In the genomic region with DNA sequence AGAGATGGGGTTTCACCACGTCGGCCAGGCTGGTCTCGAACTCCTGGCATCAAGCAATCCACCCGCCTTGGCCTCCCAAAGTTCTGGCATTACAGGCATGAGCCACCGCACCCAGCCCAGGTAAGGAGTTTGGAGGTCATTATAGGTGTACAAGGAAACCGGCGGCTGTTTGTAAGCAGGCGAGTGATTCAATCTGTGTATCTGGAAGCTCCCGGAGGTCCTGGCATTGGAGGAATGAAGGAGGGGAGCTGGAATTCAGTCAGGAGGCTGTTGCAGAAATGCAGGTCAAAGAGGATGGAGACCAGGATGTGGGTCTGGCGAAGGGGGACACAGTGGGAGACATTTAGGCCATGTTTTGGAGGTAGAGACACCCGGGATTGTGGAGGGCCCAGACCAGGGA, we compare ENCODE assay signal across 14 cellular contexts. TPM values are rescaled to one million over a fixed set of nuclear protein-coding genes. Genes with fewer than 3 reads are reported as not detected.
DNase-seq lines count a peak whose midpoint lies in the region; ATAC-seq and TF ChIP-seq lines count a peak whose summit lies in the region.
"Had no signal": no experiment of that assay in that cellular context is flagged by ENCODE, and none has a peak within 500 bp of the region (broad histone marks: within the 10 kb centered on the region; RNA-seq: fewer than 3 reads in every experiment).

No MANE protein-coding gene starts in this region.

- H3K9me3 ChIP-seq in left ventricle myocardium inferior (replicated peaks) (no peaks in the 10 kb centered on the region), fibroblast of lung (ENCODE audit: control insufficient read depth, insufficient read depth, low read depth, low read length) (no peaks in the 10 kb centered on the region), prostate gland (no peaks in the 10 kb centered on the region), aorta (ENCODE audit: control insufficient read depth, low read length) (no peaks in the 10 kb centered on the region)
- H3K9me3 ChIP-seq: mucosa of descending colon had no signal

- H3K4me2 ChIP-seq in fibroblast of lung (ENCODE audit: extremely low read depth, insufficient read depth, low read length): peak overlapping the region; percentile 7

- TF ChIP-seq CTCF in left ventricle myocardium inferior (IDR thresholded peaks at IDR 0.05; ENCODE audit: borderline replicate concordance) (no peak), fibroblast of lung (conservative IDR thresholded peaks at IDR 0.05 in 1 of 2, IDR thresholded peaks at IDR 0.05 in 1 of 2; ENCODE audit: low read depth in 1 of 2, low read length in 2 of 2) (no peak), prostate gland (IDR thresholded peaks at IDR 0.05) (no peak)

- H3K4me3 ChIP-seq in left ventricle myocardium inferior (peak overlapping the region; percentile 15), fibroblast of lung (replicated peaks in 1 of 4; ENCODE audit: control extremely low read depth in 1 of 4, insufficient read depth in 1 of 4, low read depth in 3 of 4, low read length in 4 of 4) (no peak overlapping the region), prostate gland (no peak overlapping the region), aorta (ENCODE audit: low read length in 2 of 2) (no peak overlapping the region)
- H3K4me3 ChIP-seq: mucosa of descending colon had no signal

- no peak overlapping the region for H2AFZ ChIP-seq in fibroblast of lung (ENCODE audit: low read length)

- intact Hi-C loops in left ventricle myocardium inferior (cut with micrococcal nuclease) (no loop called here), left cardiac atrium (cut with DNase I) (no loop called here), prostate gland (cut with DNase I) (loop anchor here (2.0 kb wide), 1 partner anchor 16 kb away; no protein-coding TSS in a partner anchor), aorta (cut with DNase I) (loop anchor here (2.0 to 10.0 kb wide), 2 partner anchors 18 to 1152 kb away; no protein-coding TSS in a partner anchor)

- H3K36me3 ChIP-seq in left ventricle myocardium inferior: no peaks in the 10 kb centered on the region
- no peaks in the 10 kb centered on the region for H3K36me3 ChIP-seq in fibroblast of lung (ENCODE audit: control insufficient read depth, insufficient read depth, low read length)
- H3K36me3 ChIP-seq in prostate gland: no peaks in the 10 kb centered on the region
- H3K36me3 ChIP-seq in aorta (ENCODE audit: control insufficient read depth in 1 of 2, insufficient read depth in 2 of 2, low read length in 1 of 2): no peaks in the 10 kb centered on the region

- no peak overlapping the region for H3K9ac ChIP-seq in fibroblast of lung (ENCODE audit: insufficient read depth, low read length)

- H3K4me1 ChIP-seq in left ventricle myocardium inferior: peaks cover 96% of the 10 kb centered on the region
- peaks cover 49% of the 10 kb centered on the region for H3K4me1 ChIP-seq in fibroblast of lung (ENCODE audit: control insufficient read depth, extremely low read depth, insufficient read depth, low read length)
- peaks cover 43% of the 10 kb centered on the region for H3K4me1 ChIP-seq in prostate gland (replicated peaks)
- peaks cover 0 to 5% of the 10 kb centered on the region in 2 donors for H3K4me1 ChIP-seq in aorta (ENCODE audit: control insufficient read depth in 1 of 2, insufficient read depth in 2 of 2, low read length in 2 of 2)

- H3K79me2 ChIP-seq in fibroblast of lung (ENCODE audit: control insufficient read depth, insufficient read depth, low read length): peaks cover 71% of the 10 kb centered on the region

- H3K27ac ChIP-seq in left ventricle myocardium inferior (replicated peaks) (peak overlapping the region; percentile 94), fibroblast of lung (ENCODE audit: insufficient read depth, low read length) (peak overlapping the region; percentile 40), prostate gland (peak overlapping the region; percentile 82 to 86), aorta (ENCODE audit: low read depth in 1 of 2, low read length in 2 of 2) (peak overlapping the region; percentile 4 to 92)

- no peaks in the 10 kb centered on the region for H3K27me3 ChIP-seq in left ventricle myocardium inferior (ENCODE audit: low read depth)
- no peaks in the 10 kb centered on the region for H3K27me3 ChIP-seq in fibroblast of lung (ENCODE audit: control insufficient read depth, insufficient read depth, low read length)
- H3K27me3 ChIP-seq in prostate gland (replicated peaks; ENCODE audit: insufficient read depth): no peaks in the 10 kb centered on the region
- no peaks in the 10 kb centered on the region for H3K27me3 ChIP-seq in aorta (ENCODE audit: control insufficient read depth in 1 of 2, insufficient read depth in 2 of 2, low read length in 1 of 2)

- 33% methylated on average over 11 of the region's 11 CpGs for WGBS in prostate gland
- WGBS in aorta, 2 donors: 73 to 80% methylated on average over 11 of the region's 11 CpGs

- TF ChIP-seq POLR2A in prostate gland (IDR thresholded peaks at IDR 0.05): no peak

- DNase-seq in left ventricle myocardium inferior (no peak), left cardiac atrium (no peak), fibroblast of lung (ENCODE audit: low read depth in 2 of 2) (no peak), prostate gland (ENCODE audit: low spot score) (no peak), aorta (no peak), DMS53 (lab: John Stamatoyannopoulos, UW) (no peak), MV-4-11 (lab: John Stamatoyannopoulos, UW) (no peak)
- DNase-seq: activated CD4-positive, alpha-beta T cell treated with anti-CD3 and anti-CD28 coated beads for 4 hours; activated effector memory CD4-positive, alpha-beta T cell treated with Interleukin-2 at 50 U/mL for 16 hours; dermis blood vessel endothelial cell; mucosa of descending colon; NCI-H774 had no signal

- ATAC-seq in left cardiac atrium: no peak
- ATAC-seq in aorta (ENCODE audit: low FRiP score): no peak
- ATAC-seq in HG03025 (IDR thresholded peaks at IDR 0.05; ENCODE audit: low FRiP score, unreplicated experiment): no peak
- ATAC-seq: mucosa of descending colon had no signal

- H4K20me1 ChIP-seq in fibroblast of lung (ENCODE audit: control insufficient read depth, extremely low read depth, insufficient read depth, low read length): no peaks in the 10 kb centered on the region

RNA-seq across cellular contexts. Expression of a gene that starts 18.8 kb away (rescaled TPM):
- total RNA-seq in left ventricle myocardium inferior: 34.0 TPM
- 10 to 100 TPM; 44.9 to 80.5 TPM for total RNA-seq in left cardiac atrium
- 31.3 and 34.2 TPM in 2 replicates for total RNA-seq in fibroblast of lung
- polyA plus RNA-seq in fibroblast of lung: 16.9 and 20.9 TPM in 2 replicates
- 24.2 and 28.9 TPM in 2 replicates for polyA plus RNA-seq in fibroblast of lung (2012)
- 33.7 and 42.3 TPM in 2 replicates for polyA minus RNA-seq in fibroblast of lung (ENCODE audit: low replicate concordance)
- 100 to 1,000 TPM; 119 to 186 TPM for total RNA-seq in prostate gland
- 10 to 100 TPM; 62.8 to 73.7 TPM for total RNA-seq in aorta
- 10 to 100 TPM; 23.6 to 23.8 TPM for polyA plus RNA-seq in aorta

RNA-seq across cellular contexts. Expression of a gene that starts 31.4 kb away (rescaled TPM):
- total RNA-seq in left ventricle myocardium inferior (not detected), left cardiac atrium (not detected), fibroblast of lung (0.26 TPM in 1 of 2 replicates, not detected in the other), prostate gland (not detected), aorta (under 1 TPM in 1 of 2 donors, not detected in 1; 0.81 TPM)
- polyA plus RNA-seq in fibroblast of lung (not detected in 2 replicates), aorta (not detected)
- not detected in 2 replicates for polyA plus RNA-seq in fibroblast of lung (2012)
- not detected in 2 replicates for polyA minus RNA-seq in fibroblast of lung (ENCODE audit: low replicate concordance)
- total RNA-seq: A673, dermis blood vessel endothelial cell, mucosa of descending colon had no signal

Comparison
In these comparisons a context has a peak if more than half of its experiments do, and no peak if none do; other contexts are left out.
1. H3K27ac ChIP-seq: peak in every context shown above with its lines; median percentile 94 in left ventricle myocardium inferior; 84 in prostate gland; 48 in aorta; 40 in fibroblast of lung.
2. intact Hi-C loops: an anchor here in prostate gland (2.0 kb wide) and aorta (2.0 to 10.0 kb wide); none called in left ventricle myocardium inferior and left cardiac atrium.